8 cellular contexts compared by ENCODE assay signal in the genomic region with DNA sequence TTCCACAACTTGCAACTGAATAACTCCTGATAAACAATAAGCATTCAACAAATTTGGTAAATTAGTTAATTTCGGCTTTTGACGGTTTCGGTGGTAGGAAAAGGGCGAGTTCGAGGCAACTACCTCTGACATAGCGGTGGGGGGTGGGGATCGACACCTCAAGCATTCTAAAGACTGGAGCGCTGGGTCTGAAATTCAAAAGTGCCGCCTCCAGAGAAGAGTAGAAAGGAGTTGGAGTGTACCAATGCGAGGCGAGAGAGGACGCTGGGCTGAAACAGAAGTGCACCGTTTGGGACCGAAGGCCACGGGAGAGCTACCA. TPM values are rescaled to one million over a fixed set of nuclear protein-coding genes. Genes with fewer than 3 reads are reported as not detected.
A peak's percentile ranks its signal among the peaks of the same experiment; 100 is the strongest.
DNase-seq lines count a peak whose midpoint lies in the region; ATAC-seq, FAIRE-seq and TF ChIP-seq lines count a peak whose summit lies in the region.

No MANE protein-coding gene starts in this region.

- peaks cover 16% of the 10 kb centered on the region for H3K4me1 Mint-ChIP-seq in activated naive CD8-positive, alpha-beta T cell treated with anti-CD3 and anti-CD28 coated beads, Interleukin-2, amount 10 ng/mL, durations not matched to agents 7 days and 5 days

- H3K36me3 ChIP-seq in keratinocyte (ENCODE audit: control insufficient read depth in 2 of 2, extremely low read depth in 1 of 2, insufficient read depth in 2 of 2, low read length in 2 of 2): no peaks in the 10 kb centered on the region
- no peaks in the 10 kb centered on the region for H3K36me3 ChIP-seq in subcutaneous abdominal adipose tissue (ENCODE audit: control insufficient read depth in 5 of 5, insufficient read depth in 5 of 5, low read length in 5 of 5)

- TF ChIP-seq CTCF in AG10803 (conservative IDR thresholded peaks at IDR 0.05; ENCODE audit: low read length) (no peak), keratinocyte (optimal IDR thresholded peaks at IDR 0.05 in 1 of 3, IDR thresholded peaks at IDR 0.05 in 1 of 3, conservative IDR thresholded peaks at IDR 0.05 in 1 of 3; ENCODE audit: extremely low read depth in 1 of 3, insufficient read depth in 2 of 3, low read length in 3 of 3) (no peak)

- peak overlapping the region; percentile 86 for H3K4me2 ChIP-seq in keratinocyte (ENCODE audit: control insufficient read depth, extremely low read depth, insufficient read depth, low read depth, low read length)

- H3K4me1 ChIP-seq in keratinocyte (ENCODE audit: control insufficient read depth, extremely low read depth, insufficient read depth, low read length) (peaks cover 15% of the 10 kb centered on the region), subcutaneous abdominal adipose tissue (ENCODE audit: control insufficient read depth in 5 of 5, insufficient read depth in 5 of 5, low read length in 5 of 5) (peaks cover 9 to 23% (median 20%) of the 10 kb centered on the region in 5 donors)

- POLR2A ChIA-PET in activated naive CD8-positive, alpha-beta T cell treated with anti-CD3 and anti-CD28 coated beads, Interleukin-2, amount 10 ng/mL, durations not matched to agents 7 days and 5 days (lab: Charles Lee): interaction anchor here (0.7 to 2.8 kb wide), 12 partner anchors 11 to 263 kb away, joined by 3 to 25 read pairs (median 4); a partner anchor contains a TSS

- H3K9me1 ChIP-seq in keratinocyte (ENCODE audit: control insufficient read depth, extremely low read depth, insufficient read depth, low read length): peaks cover 3% of the 10 kb centered on the region

- H3K27ac ChIP-seq in keratinocyte (ENCODE audit: control insufficient read depth, insufficient read depth, low read length) (peak overlapping the region; percentile 90), subcutaneous abdominal adipose tissue (ENCODE audit: low read depth, low read length) (peak overlapping the region; percentile 90)

- H2AFZ ChIP-seq in keratinocyte (ENCODE audit: control insufficient read depth, low read length): peak overlapping the region; percentile 57

- no peaks in the 10 kb centered on the region for H3K27me3 Mint-ChIP-seq in activated naive CD8-positive, alpha-beta T cell treated with anti-CD3 and anti-CD28 coated beads, Interleukin-2, amount 10 ng/mL, durations not matched to agents 7 days and 5 days

- dilution Hi-C loops in keratinocyte (cut with MboI; ENCODE audit: extremely low pct_ligation_motif_present, low sequenced_read_pairs): no loop called here

- no peaks in the 10 kb centered on the region for H3K9me3 Mint-ChIP-seq in activated naive CD8-positive, alpha-beta T cell treated with anti-CD3 and anti-CD28 coated beads, Interleukin-2, amount 10 ng/mL, durations not matched to agents 7 days and 5 days

- H3K4me3 Mint-ChIP-seq in activated naive CD8-positive, alpha-beta T cell treated with anti-CD3 and anti-CD28 coated beads, Interleukin-2, amount 10 ng/mL, durations not matched to agents 7 days and 5 days: peak overlapping the region; percentile 89

- DNase-seq in AG10803 (ENCODE audit: low read depth): no peak
- no peak for DNase-seq in activated naive CD8-positive, alpha-beta T cell treated with anti-CD3 and anti-CD28 coated beads, Interleukin-2, amount 10 ng/mL, durations not matched to agents 7 days and 5 days
- no peak for DNase-seq in keratinocyte (ENCODE audit: low read depth, low spot score)
- no peak for DNase-seq in NOMO-1 (lab: John Stamatoyannopoulos, UW; ENCODE audit: unreplicated experiment in 2 of 2)

- H4K20me1 ChIP-seq in keratinocyte (ENCODE audit: control insufficient read depth, extremely low read depth, insufficient read depth, low read length): peaks cover 14% of the 10 kb centered on the region

- H3K9me3 ChIP-seq in keratinocyte (ENCODE audit: control insufficient read depth, low read depth, low read length) (no peaks in the 10 kb centered on the region), subcutaneous abdominal adipose tissue (ENCODE audit: control insufficient read depth in 5 of 5, low read length in 5 of 5) (no peaks in the 10 kb centered on the region)

- H3K27ac Mint-ChIP-seq in activated naive CD8-positive, alpha-beta T cell treated with anti-CD3 and anti-CD28 coated beads, Interleukin-2, amount 10 ng/mL, durations not matched to agents 7 days and 5 days: peak overlapping the region; percentile 92

- peaks cover 53% of the 10 kb centered on the region for H3K79me2 ChIP-seq in keratinocyte (ENCODE audit: control insufficient read depth, insufficient read depth, low read length)

- H3K27me3 ChIP-seq in keratinocyte (ENCODE audit: control insufficient read depth, extremely low read depth, insufficient read depth, low read length) (no peaks in the 10 kb centered on the region), subcutaneous abdominal adipose tissue (ENCODE audit: control insufficient read depth in 5 of 5, insufficient read depth in 4 of 5, low read length in 5 of 5) (no peaks in the 10 kb centered on the region)

- no peaks in the 10 kb centered on the region for H3K36me3 Mint-ChIP-seq in activated naive CD8-positive, alpha-beta T cell treated with anti-CD3 and anti-CD28 coated beads, Interleukin-2, amount 10 ng/mL, durations not matched to agents 7 days and 5 days

- ATAC-seq in GM19043 (IDR thresholded peaks at IDR 0.05; ENCODE audit: low read depth, unreplicated experiment) (peak; percentile 21), HG03469 (IDR thresholded peaks at IDR 0.05; ENCODE audit: unreplicated experiment) (peak; percentile 7), GM18519 (IDR thresholded peaks at IDR 0.05; ENCODE audit: low FRiP score, unreplicated experiment) (no peak)
- peak; percentile 21 for ATAC-seq in activated naive CD8-positive, alpha-beta T cell treated with anti-CD3 and anti-CD28 coated beads, Interleukin-2, amount 10 ng/mL, durations not matched to agents 7 days and 5 days (ENCODE audit: low read depth)

- H3K9ac ChIP-seq in keratinocyte (ENCODE audit: control insufficient read depth, extremely low read depth, insufficient read depth, low read length): peak overlapping the region; percentile 97
- H3K9ac ChIP-seq in subcutaneous abdominal adipose tissue (ENCODE audit: low read length in 5 of 5): peak overlapping the region; percentile 52 to 95 (median 93)

- FAIRE-seq in keratinocyte (lab: Jason Lieb, UNC): no peak

- H3K4me3 ChIP-seq in AG10803 (ENCODE audit: low read length) (peak overlapping the region; percentile 74), keratinocyte (ENCODE audit: control insufficient read depth in 2 of 3, extremely low read depth in 1 of 3, insufficient read depth in 2 of 3, low read depth in 1 of 3, low read length in 3 of 3) (peak overlapping the region; percentile 66 to 85 (median 80)), subcutaneous abdominal adipose tissue (ENCODE audit: low read depth in 1 of 5, low read length in 5 of 5) (peak overlapping the region; percentile 77 to 92 (median 86))

RNA-seq across cellular contexts. Expression of a gene that starts 0.7 kb away (rescaled TPM):
- 100 to 1,000 TPM; 117 TPM for total RNA-seq in activated naive CD8-positive, alpha-beta T cell treated with anti-CD3 and anti-CD28 coated beads, Interleukin-2, amount 10 ng/mL, durations not matched to agents 7 days and 5 days
- polyA plus RNA-seq in keratinocyte: 13.7 to 38.9 TPM (median 24.2 TPM) in 3 replicates
- polyA plus RNA-seq in keratinocyte (2011; ENCODE audit: low read depth): 89.1 TPM
- polyA plus RNA-seq in keratinocyte (2011; cell fraction: cytosol; rRNA removed): 11.1 and 12.4 TPM in 2 replicates
- 47.5 and 58.6 TPM in 2 replicates for polyA plus RNA-seq in keratinocyte (2011; cell fraction: nucleus; rRNA removed)
- 11.1 and 43.1 TPM in 2 replicates for polyA plus RNA-seq in keratinocyte (2012; ENCODE audit: low replicate concordance)
- 17.6 to 67.4 TPM (median 23.7 TPM) in 3 replicates for polyA minus RNA-seq in keratinocyte
- polyA minus RNA-seq in keratinocyte (2011; cell fraction: cytosol; rRNA and poly(A)+ RNA removed): 24.6 TPM
- polyA minus RNA-seq in keratinocyte (2011; cell fraction: nucleus; rRNA and poly(A)+ RNA removed): 29.5 and 64.7 TPM in 2 replicates

RNA-seq across cellular contexts. Expression of a gene that starts 0.9 kb away (rescaled TPM):
- 1 to 10 TPM; 1.2 to 1.4 TPM for total RNA-seq in activated naive CD8-positive, alpha-beta T cell treated with anti-CD3 and anti-CD28 coated beads, Interleukin-2, amount 10 ng/mL, durations not matched to agents 7 days and 5 days
- polyA plus RNA-seq in keratinocyte: 0.25 to 0.42 TPM (median 0.36 TPM) in 3 replicates
- polyA plus RNA-seq in keratinocyte (2011; ENCODE audit: low read depth): 0.89 TPM
- 0.07 and 0.43 TPM in 2 replicates for polyA plus RNA-seq in keratinocyte (2011; cell fraction: cytosol; rRNA removed)
- polyA plus RNA-seq in keratinocyte (2011; cell fraction: nucleus; rRNA removed): 0.37 and 0.45 TPM in 2 replicates
- polyA plus RNA-seq in keratinocyte (2012; ENCODE audit: low replicate concordance): 0.21 and 0.45 TPM in 2 replicates
- polyA minus RNA-seq in keratinocyte: 0.32 to 0.76 TPM in 2 of 3 replicates, not detected in the other
- not detected for polyA minus RNA-seq in keratinocyte (2011; cell fraction: cytosol; rRNA and poly(A)+ RNA removed)
- not detected in 2 replicates for polyA minus RNA-seq in keratinocyte (2011; cell fraction: nucleus; rRNA and poly(A)+ RNA removed)

RNA-seq across cellular contexts. Expression of a gene that starts 12.4 kb away (rescaled TPM):
- total RNA-seq in activated naive CD8-positive, alpha-beta T cell treated with anti-CD3 and anti-CD28 coated beads, Interleukin-2, amount 10 ng/mL, durations not matched to agents 7 days and 5 days: 10 to 100 TPM; 64.3 to 68.2 TPM
- 140 to 159 TPM (median 141 TPM) in 3 replicates for polyA plus RNA-seq in keratinocyte
- 19.3 TPM for polyA plus RNA-seq in keratinocyte (2011; ENCODE audit: low read depth)
- polyA plus RNA-seq in keratinocyte (2011; cell fraction: cytosol; rRNA removed): 131 and 175 TPM in 2 replicates
- polyA plus RNA-seq in keratinocyte (2011; cell fraction: nucleus; rRNA removed): 113 and 116 TPM in 2 replicates
- polyA plus RNA-seq in keratinocyte (2012; ENCODE audit: low replicate concordance): 71.4 and 138 TPM in 2 replicates
- 94.9 to 130 TPM (median 129 TPM) in 3 replicates for polyA minus RNA-seq in keratinocyte
- polyA minus RNA-seq in keratinocyte (2011; cell fraction: cytosol; rRNA and poly(A)+ RNA removed): 85.4 TPM
- 27.7 and 28.0 TPM in 2 replicates for polyA minus RNA-seq in keratinocyte (2011; cell fraction: nucleus; rRNA and poly(A)+ RNA removed)
